ENCODE assay signal across 25 cellular contexts in the genomic region with DNA sequence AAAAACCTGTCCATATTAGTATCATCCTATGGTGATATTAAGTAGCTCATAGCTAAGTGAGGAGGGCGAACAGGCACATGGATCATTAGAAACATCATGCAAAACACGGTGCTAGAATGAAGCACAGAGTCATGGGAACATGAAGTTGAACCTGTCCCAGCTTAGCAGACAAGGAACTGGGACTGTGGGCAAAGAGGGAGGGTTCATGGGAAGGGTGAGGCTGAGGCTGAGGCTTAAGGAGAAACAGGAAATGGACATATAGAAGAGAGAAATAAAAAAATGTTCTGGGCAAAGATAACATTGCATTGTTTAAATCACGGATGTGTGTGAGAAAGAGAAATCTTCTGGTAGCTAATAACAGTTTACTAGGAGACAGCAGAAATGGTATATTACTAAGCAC.
DNase-seq lines count a peak whose midpoint lies in the region; ATAC-seq and TF ChIP-seq lines count a peak whose summit lies in the region.
"Had no signal": no experiment of that assay in that cellular context is flagged by ENCODE, and none has a peak within 500 bp of the region (broad histone marks: within the 10 kb centered on the region; RNA-seq: fewer than 3 reads in every experiment).

No MANE protein-coding gene starts in this region.

- no peak for TF ChIP-seq CTCF in mucosa of descending colon (IDR thresholded peaks at IDR 0.05)
- no peak for TF ChIP-seq CTCF in tibial artery (IDR thresholded peaks at IDR 0.05)

- H3K27ac ChIP-seq in tibial artery: no peak overlapping the region
- H3K27ac ChIP-seq: 22Rv1, A549, BLaER1 had no signal

- H3K27me3 ChIP-seq in tibial artery: no peaks in the 10 kb centered on the region
- H3K27me3 ChIP-seq: BLaER1 had no signal

- H3K4me3 Mint-ChIP-seq in stimulated activated naive B cell treated with anti-CD40 and anti-IgM and Interleukin-4, amounts not matched to agents 10 μg/mL and 1 μg/mL and 100 μg/mL, for 72 hours: no peak overlapping the region
- H3K4me3 Mint-ChIP-seq: B cell; CD14-positive monocyte; CD4-positive, alpha-beta memory T cell; CD4-positive, CD25-positive, alpha-beta regulatory T cell; CD8-positive, alpha-beta memory T cell had no signal

- ATAC-seq in mucosa of descending colon: peak; percentile 63
- ATAC-seq in stimulated activated naive B cell treated with anti-CD40 and anti-IgM and Interleukin-4, amounts not matched to agents 10 μg/mL and 1 μg/mL and 100 μg/mL, for 72 hours (replicated peaks): no peak
- no peak for ATAC-seq in HG03025 (IDR thresholded peaks at IDR 0.05; ENCODE audit: low FRiP score, unreplicated experiment)
- ATAC-seq: A549, GM12878 had no signal

- H3K36me3 ChIP-seq in mucosa of descending colon (ENCODE audit: low read depth): no peaks in the 10 kb centered on the region
- no peaks in the 10 kb centered on the region for H3K36me3 ChIP-seq in tibial artery
- H3K36me3 ChIP-seq: BLaER1 had no signal

- H3K27ac Mint-ChIP-seq in stimulated activated naive B cell treated with anti-CD40 and anti-IgM and Interleukin-4, amounts not matched to agents 10 μg/mL and 1 μg/mL and 100 μg/mL, for 72 hours: no peak overlapping the region
- H3K27ac Mint-ChIP-seq: B cell; CD14-positive monocyte; CD4-positive, CD25-positive, alpha-beta regulatory T cell; CD8-positive, alpha-beta memory T cell had no signal

- H3K27me3 Mint-ChIP-seq in stimulated activated naive B cell treated with anti-CD40 and anti-IgM and Interleukin-4, amounts not matched to agents 10 μg/mL and 1 μg/mL and 100 μg/mL, for 72 hours: no peaks in the 10 kb centered on the region
- H3K27me3 Mint-ChIP-seq: B cell; CD4-positive, CD25-positive, alpha-beta regulatory T cell; CD8-positive, alpha-beta memory T cell had no signal

- no peaks in the 10 kb centered on the region for H3K4me1 Mint-ChIP-seq in stimulated activated naive B cell treated with anti-CD40 and anti-IgM and Interleukin-4, amounts not matched to agents 10 μg/mL and 1 μg/mL and 100 μg/mL, for 72 hours
- H3K4me1 Mint-ChIP-seq: B cell; CD14-positive monocyte; CD8-positive, alpha-beta memory T cell had no signal

- H3K36me3 Mint-ChIP-seq in stimulated activated naive B cell treated with anti-CD40 and anti-IgM and Interleukin-4, amounts not matched to agents 10 μg/mL and 1 μg/mL and 100 μg/mL, for 72 hours: no peaks in the 10 kb centered on the region
- H3K36me3 Mint-ChIP-seq: CD14-positive monocyte; CD4-positive, alpha-beta memory T cell; CD4-positive, CD25-positive, alpha-beta regulatory T cell; CD8-positive, alpha-beta memory T cell had no signal

- H3K9me3 Mint-ChIP-seq in stimulated activated naive B cell treated with anti-CD40 and anti-IgM and Interleukin-4, amounts not matched to agents 10 μg/mL and 1 μg/mL and 100 μg/mL, for 72 hours: peaks cover 0 to 4% of the 10 kb centered on the region in 2 donors
- H3K9me3 Mint-ChIP-seq: CD4-positive, alpha-beta memory T cell; CD8-positive, alpha-beta memory T cell had no signal

- intact Hi-C loops in mucosa of descending colon (cut with DNase I, micrococcal nuclease): no loop called here
- intact Hi-C loops in tibial artery (cut with DNase I; ENCODE audit: low total_unique reads): no loop called here

- no peaks in the 10 kb centered on the region for H3K9me3 ChIP-seq in mucosa of descending colon
- no peaks in the 10 kb centered on the region for H3K9me3 ChIP-seq in tibial artery
- H3K9me3 ChIP-seq: A549, BLaER1 had no signal

- H3K4me3 ChIP-seq in mucosa of descending colon: no peak overlapping the region
- H3K4me3 ChIP-seq in tibial artery: no peak overlapping the region
- H3K4me3 ChIP-seq: A549, BLaER1, GM12878 had no signal

- DNase-seq in HT1080 (ENCODE audit: low read depth): peak; percentile 18
- peak; percentile 49 for DNase-seq in OCI-M1 (lab: John Stamatoyannopoulos, UW)
- DNase-seq in mucosa of descending colon: peak in 1 of 3 donors; percentile 9
- no peak for DNase-seq in stimulated activated naive B cell treated with anti-CD40 and anti-IgM and Interleukin-4, amounts not matched to agents 10 μg/mL and 1 μg/mL and 100 μg/mL, for 72 hours
- DNase-seq in tibial artery: no peak
- DNase-seq: AML-193; C1 segment of cervical spinal cord; CD4-positive, alpha-beta memory T cell; CD4-positive, CD25-positive, alpha-beta regulatory T cell; CD8-positive, alpha-beta memory T cell; COR-L47; DMS 273 treated with DMSO at 0.1 percent for 48 hours; DMS153; DMS53; DMS79; DND-41; EL; GDM1 had no signal

- H3K4me1 ChIP-seq in mucosa of descending colon (ENCODE audit: low read depth) (peaks cover 8% of the 10 kb centered on the region), tibial artery (peaks cover 0 to 46% (median 24%) of the 10 kb centered on the region in 4 donors)
- H3K4me1 ChIP-seq: A549, BLaER1 had no signal

Comparison
In these comparisons a context has a peak if more than half of its experiments do, and no peak if none do; other contexts are left out.
1. DNase-seq: peak in HT1080 (single experiment) and OCI-M1 (single experiment); none in stimulated activated naive B cell treated with anti-CD40 and anti-IgM and Interleukin-4, amounts not matched to agents 10 μg/mL and 1 μg/mL and 100 μg/mL, for 72 hours (single experiment) and tibial artery (0 of 2).